In the genomic region with DNA sequence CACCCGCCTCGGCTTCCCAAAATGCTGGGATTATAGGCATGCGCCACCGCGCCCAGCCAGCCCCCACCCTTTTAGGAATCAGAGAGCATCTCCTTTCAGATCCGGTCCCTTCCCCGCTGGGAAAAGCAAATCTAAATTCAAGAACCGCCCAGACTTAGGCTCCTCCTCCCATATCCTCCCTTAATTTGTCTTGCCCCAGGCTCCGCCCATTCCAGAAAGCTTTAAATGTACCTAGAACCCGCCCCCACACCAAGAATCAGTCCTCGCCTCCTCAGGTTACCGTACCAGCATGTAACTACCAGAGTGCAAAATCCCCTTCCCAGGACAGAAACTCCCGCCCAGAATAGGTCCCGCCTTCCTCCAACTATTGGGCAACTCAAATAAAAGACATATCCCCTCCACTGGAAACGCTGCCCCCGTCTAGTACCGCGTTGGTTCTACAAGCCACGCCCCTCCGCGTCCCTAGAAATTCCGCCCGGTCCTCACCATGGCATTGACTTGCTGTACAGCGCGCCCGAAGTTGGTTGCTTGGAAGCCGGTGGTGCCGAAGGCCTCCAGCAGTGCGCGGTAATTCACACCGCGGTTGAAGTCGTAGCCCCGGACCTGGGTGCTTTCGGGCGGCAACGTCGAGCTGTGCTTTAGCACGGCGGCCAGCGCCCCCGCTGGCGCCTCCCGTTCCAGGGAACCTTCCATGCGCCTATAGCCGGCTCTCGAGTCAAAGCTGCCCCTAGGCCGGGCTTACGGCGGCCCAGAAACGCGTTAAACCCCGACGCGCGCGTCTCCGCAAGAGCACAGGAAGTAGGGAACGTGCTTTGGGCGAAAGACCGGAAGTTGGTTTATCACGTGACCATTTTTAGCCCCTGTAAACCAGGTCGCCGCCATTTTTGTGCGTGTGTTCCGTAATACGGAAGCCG, we compare ENCODE assay signal across 1 cellular context.
TF ChIP-seq lines count a peak whose summit lies in the region.

A gene (minus strand): TSS at position 807 of the 914 bp plus-strand sequence. CDS start 114 bp downstream, at position 693.

TF ChIP-seq in HEK293, 187 proteins besides CTCF, POLR2A, EP300 and RAD21 (continued from another document and continues in another):
- 0 out of 2 replicates have a peak, but pooled peaks have one; percentile 67 for TF ChIP-seq ZNF561 (tag by site-specific recombination; IDR thresholded peaks at IDR 0.05; ENCODE audit: borderline replicate concordance)
- no peak for TF ChIP-seq HOXD13 (CRISPR knock-in tag; IDR thresholded peaks at IDR 0.05; ENCODE audit: borderline replicate concordance)
- TF ChIP-seq ZNF140 (tag by site-specific recombination; IDR thresholded peaks at IDR 0.05) = no peak
- TF ChIP-seq, protein P1, sequence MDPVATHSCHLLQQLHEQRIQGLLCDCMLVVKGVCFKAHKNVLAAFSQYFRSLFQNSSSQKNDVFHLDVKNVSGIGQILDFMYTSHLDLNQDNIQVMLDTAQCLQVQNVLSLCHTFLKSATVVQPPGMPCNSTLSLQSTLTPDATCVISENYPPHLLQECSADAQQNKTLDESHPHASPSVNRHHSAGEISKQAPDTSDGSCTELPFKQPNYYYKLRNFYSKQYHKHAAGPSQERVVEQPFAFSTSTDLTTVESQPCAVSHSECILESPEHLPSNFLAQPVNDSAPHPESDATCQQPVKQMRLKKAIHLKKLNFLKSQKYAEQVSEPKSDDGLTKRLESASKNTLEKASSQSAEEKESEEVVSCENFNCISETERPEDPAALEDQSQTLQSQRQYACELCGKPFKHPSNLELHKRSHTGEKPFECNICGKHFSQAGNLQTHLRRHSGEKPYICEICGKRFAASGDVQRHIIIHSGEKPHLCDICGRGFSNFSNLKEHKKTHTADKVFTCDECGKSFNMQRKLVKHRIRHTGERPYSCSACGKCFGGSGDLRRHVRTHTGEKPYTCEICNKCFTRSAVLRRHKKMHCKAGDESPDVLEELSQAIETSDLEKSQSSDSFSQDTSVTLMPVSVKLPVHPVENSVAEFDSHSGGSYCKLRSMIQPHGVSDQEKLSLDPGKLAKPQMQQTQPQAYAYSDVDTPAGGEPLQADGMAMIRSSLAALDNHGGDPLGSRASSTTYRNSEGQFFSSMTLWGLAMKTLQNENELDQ (tag by site-specific recombination; IDR thresholded peaks at IDR 0.05; ENCODE audit: low read depth) = no peak
- peak; percentile 42; the same call in 1 of the 2 replicates for TF ChIP-seq ZNF843 (tag by site-specific recombination; IDR thresholded peaks at IDR 0.05)
- no peak for TF ChIP-seq SCRT2 (tag by site-specific recombination; IDR thresholded peaks at IDR 0.05)
- TF ChIP-seq, protein P2, sequence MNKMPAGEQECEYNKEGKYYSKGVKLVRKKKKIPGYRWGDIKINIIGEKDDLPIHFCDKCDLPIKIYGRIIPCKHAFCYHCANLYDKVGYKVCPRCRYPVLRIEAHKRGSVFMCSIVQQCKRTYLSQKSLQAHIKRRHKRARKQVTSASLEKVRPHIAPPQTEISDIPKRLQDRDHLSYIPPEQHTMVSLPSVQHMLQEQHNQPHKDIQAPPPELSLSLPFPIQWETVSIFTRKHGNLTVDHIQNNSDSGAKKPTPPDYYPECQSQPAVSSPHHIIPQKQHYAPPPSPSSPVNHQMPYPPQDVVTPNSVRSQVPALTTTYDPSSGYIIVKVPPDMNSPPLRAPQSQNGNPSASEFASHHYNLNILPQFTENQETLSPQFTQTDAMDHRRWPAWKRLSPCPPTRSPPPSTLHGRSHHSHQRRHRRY (tag by site-specific recombination; IDR thresholded peaks at IDR 0.05) = no peak
- TF ChIP-seq ZNF791 (tag by site-specific recombination; IDR thresholded peaks at IDR 0.05) = no peak
- no peak for TF ChIP-seq ZFP3 (tag by site-specific recombination; IDR thresholded peaks at IDR 0.05; ENCODE audit: low read depth)
- no peak for TF ChIP-seq GLIS2 (tag by site-specific recombination; IDR thresholded peaks at IDR 0.05)
- no peak for TF ChIP-seq MYNN (tag by site-specific recombination; IDR thresholded peaks at IDR 0.05; ENCODE audit: borderline replicate concordance)
- no peak for TF ChIP-seq ZNF626 (tag by site-specific recombination; IDR thresholded peaks at IDR 0.05)
- no peak for TF ChIP-seq ZNF223 (tag by site-specific recombination; IDR thresholded peaks at IDR 0.05)
- TF ChIP-seq ZNF239 (tag by site-specific recombination; IDR thresholded peaks at IDR 0.05) = no peak
- no peak for TF ChIP-seq ZNF747 (tag by site-specific recombination; IDR thresholded peaks at IDR 0.05)
- no peak for TF ChIP-seq ZNF121 (tag by site-specific recombination; IDR thresholded peaks at IDR 0.05)
- peak; percentile 70; the same call in 1 of the 2 replicates for TF ChIP-seq ZNF184 (tag by site-specific recombination; IDR thresholded peaks at IDR 0.05)
- no peak for TF ChIP-seq ZNF274 (IDR thresholded peaks at IDR 0.05; ENCODE audit: low read length)
- TF ChIP-seq ZNF274 (tag by site-specific recombination; IDR thresholded peaks at IDR 0.05; ENCODE audit: borderline replicate concordance) = no peak
- TF ChIP-seq ZNF585B (tag by site-specific recombination; IDR thresholded peaks at IDR 0.05) = no peak
- no peak for TF ChIP-seq SETDB1 (IDR thresholded peaks at IDR 0.05; ENCODE audit: insufficient read length, low read length)
- TF ChIP-seq ZNF670 (tag by site-specific recombination; IDR thresholded peaks at IDR 0.05; ENCODE audit: low read depth) = no peak
- peak; percentile 48; the same call in 1 of the 2 replicates for TF ChIP-seq ZBTB7A (tag by site-specific recombination; IDR thresholded peaks at IDR 0.05; ENCODE audit: low read depth)
- peak; percentile 92 for TF ChIP-seq ZNF335 (tag by site-specific recombination; conservative IDR thresholded peaks at IDR 0.05)
- TF ChIP-seq ZNF221 (tag by site-specific recombination; IDR thresholded peaks at IDR 0.05; ENCODE audit: borderline replicate concordance) = no peak
- TF ChIP-seq WT1 (tag by site-specific recombination; IDR thresholded peaks at IDR 0.05) = peak; percentile 47
- TF ChIP-seq ZFHX2 (tag by site-specific recombination; conservative IDR thresholded peaks at IDR 0.05) = peak; percentile 60
- TF ChIP-seq, protein P3, sequence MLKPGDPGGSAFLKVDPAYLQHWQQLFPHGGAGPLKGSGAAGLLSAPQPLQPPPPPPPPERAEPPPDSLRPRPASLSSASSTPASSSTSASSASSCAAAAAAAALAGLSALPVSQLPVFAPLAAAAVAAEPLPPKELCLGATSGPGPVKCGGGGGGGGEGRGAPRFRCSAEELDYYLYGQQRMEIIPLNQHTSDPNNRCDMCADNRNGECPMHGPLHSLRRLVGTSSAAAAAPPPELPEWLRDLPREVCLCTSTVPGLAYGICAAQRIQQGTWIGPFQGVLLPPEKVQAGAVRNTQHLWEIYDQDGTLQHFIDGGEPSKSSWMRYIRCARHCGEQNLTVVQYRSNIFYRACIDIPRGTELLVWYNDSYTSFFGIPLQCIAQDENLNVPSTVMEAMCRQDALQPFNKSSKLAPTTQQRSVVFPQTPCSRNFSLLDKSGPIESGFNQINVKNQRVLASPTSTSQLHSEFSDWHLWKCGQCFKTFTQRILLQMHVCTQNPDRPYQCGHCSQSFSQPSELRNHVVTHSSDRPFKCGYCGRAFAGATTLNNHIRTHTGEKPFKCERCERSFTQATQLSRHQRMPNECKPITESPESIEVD (tag by site-specific recombination; IDR thresholded peaks at IDR 0.05) = no peak
- no peak for TF ChIP-seq ZNF302 (tag by site-specific recombination; IDR thresholded peaks at IDR 0.05; ENCODE audit: low read depth)
- TF ChIP-seq KLF10 (tag by site-specific recombination; IDR thresholded peaks at IDR 0.05) = peak; percentile 59
- TF ChIP-seq ZNF521 (tag by site-specific recombination; IDR thresholded peaks at IDR 0.05) = no peak
- no peak for TF ChIP-seq ZNF544 (tag by site-specific recombination; IDR thresholded peaks at IDR 0.05)
- no peak; the same call in 1 of the 2 replicates for TF ChIP-seq ZIC2 (tag by site-specific recombination; IDR thresholded peaks at IDR 0.05)
- TF ChIP-seq ZBTB21 (tag by site-specific recombination; IDR thresholded peaks at IDR 0.05) = peak; percentile 69
- TF ChIP-seq, protein P4, sequence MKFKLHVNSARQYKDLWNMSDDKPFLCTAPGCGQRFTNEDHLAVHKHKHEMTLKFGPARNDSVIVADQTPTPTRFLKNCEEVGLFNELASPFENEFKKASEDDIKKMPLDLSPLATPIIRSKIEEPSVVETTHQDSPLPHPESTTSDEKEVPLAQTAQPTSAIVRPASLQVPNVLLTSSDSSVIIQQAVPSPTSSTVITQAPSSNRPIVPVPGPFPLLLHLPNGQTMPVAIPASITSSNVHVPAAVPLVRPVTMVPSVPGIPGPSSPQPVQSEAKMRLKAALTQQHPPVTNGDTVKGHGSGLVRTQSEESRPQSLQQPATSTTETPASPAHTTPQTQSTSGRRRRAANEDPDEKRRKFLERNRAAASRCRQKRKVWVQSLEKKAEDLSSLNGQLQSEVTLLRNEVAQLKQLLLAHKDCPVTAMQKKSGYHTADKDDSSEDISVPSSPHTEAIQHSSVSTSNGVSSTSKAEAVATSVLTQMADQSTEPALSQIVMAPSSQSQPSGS (tag by site-specific recombination; IDR thresholded peaks at IDR 0.05; ENCODE audit: low read depth) = no peak
- peak; percentile 81 for TF ChIP-seq IKZF3 (tag by site-specific recombination; IDR thresholded peaks at IDR 0.05)
- peak; percentile 75; the same call in 1 of the 2 replicates for TF ChIP-seq ZNF394 (tag by site-specific recombination; IDR thresholded peaks at IDR 0.05; ENCODE audit: borderline replicate concordance)
- peak; percentile 45; the same call in 1 of the 2 replicates for TF ChIP-seq ZNF324 (tag by site-specific recombination; IDR thresholded peaks at IDR 0.05)
- peak; percentile 63; the same call in 1 of the 2 replicates for TF ChIP-seq ZNF501 (tag by site-specific recombination; IDR thresholded peaks at IDR 0.05)
- TF ChIP-seq ZNF830 (tag by site-specific recombination; IDR thresholded peaks at IDR 0.05; ENCODE audit: low read depth) = no peak
- TF ChIP-seq, protein P5, sequence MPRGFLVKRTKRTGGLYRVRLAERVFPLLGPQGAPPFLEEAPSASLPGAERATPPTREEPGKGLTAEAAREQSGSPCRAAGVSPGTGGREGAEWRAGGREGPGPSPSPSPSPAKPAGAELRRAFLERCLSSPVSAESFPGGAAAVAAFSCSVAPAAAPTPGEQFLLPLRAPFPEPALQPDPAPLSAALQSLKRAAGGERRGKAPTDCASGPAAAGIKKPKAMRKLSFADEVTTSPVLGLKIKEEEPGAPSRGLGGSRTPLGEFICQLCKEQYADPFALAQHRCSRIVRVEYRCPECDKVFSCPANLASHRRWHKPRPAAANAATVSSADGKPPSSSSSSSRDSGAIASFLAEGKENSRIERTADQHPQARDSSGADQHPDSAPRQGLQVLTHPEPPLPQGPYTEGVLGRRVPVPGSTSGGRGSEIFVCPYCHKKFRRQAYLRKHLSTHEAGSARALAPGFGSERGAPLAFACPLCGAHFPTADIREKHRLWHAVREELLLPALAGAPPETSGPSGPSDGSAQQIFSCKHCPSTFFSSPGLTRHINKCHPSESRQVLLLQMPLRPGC (tag by site-specific recombination; IDR thresholded peaks at IDR 0.05) = peak; percentile 53; the same call in 1 of the 2 replicates
- peak; percentile 19; the same call in 1 of the 2 replicates for TF ChIP-seq ZFP69B (tag by site-specific recombination; IDR thresholded peaks at IDR 0.05)
- no peak for TF ChIP-seq ZNF549 (tag by site-specific recombination; IDR thresholded peaks at IDR 0.05)
- TF ChIP-seq, protein P6, sequence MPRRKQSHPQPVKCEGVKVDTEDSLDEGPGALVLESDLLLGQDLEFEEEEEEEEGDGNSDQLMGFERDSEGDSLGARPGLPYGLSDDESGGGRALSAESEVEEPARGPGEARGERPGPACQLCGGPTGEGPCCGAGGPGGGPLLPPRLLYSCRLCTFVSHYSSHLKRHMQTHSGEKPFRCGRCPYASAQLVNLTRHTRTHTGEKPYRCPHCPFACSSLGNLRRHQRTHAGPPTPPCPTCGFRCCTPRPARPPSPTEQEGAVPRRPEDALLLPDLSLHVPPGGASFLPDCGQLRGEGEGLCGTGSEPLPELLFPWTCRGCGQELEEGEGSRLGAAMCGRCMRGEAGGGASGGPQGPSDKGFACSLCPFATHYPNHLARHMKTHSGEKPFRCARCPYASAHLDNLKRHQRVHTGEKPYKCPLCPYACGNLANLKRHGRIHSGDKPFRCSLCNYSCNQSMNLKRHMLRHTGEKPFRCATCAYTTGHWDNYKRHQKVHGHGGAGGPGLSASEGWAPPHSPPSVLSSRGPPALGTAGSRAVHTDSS (tag by site-specific recombination; IDR thresholded peaks at IDR 0.05) = no peak
- no peak for TF ChIP-seq PRDM1 (tag by site-specific recombination; IDR thresholded peaks at IDR 0.05)
- no peak for TF ChIP-seq ZNF530 (tag by site-specific recombination; IDR thresholded peaks at IDR 0.05; ENCODE audit: low read depth)
- no peak for TF ChIP-seq ZNF350 (tag by site-specific recombination; IDR thresholded peaks at IDR 0.05)
- TF ChIP-seq TCF7L2 (IDR thresholded peaks at IDR 0.05; ENCODE audit: borderline replicate concordance, low read depth, low read length) = no peak
- TF ChIP-seq, protein P7, sequence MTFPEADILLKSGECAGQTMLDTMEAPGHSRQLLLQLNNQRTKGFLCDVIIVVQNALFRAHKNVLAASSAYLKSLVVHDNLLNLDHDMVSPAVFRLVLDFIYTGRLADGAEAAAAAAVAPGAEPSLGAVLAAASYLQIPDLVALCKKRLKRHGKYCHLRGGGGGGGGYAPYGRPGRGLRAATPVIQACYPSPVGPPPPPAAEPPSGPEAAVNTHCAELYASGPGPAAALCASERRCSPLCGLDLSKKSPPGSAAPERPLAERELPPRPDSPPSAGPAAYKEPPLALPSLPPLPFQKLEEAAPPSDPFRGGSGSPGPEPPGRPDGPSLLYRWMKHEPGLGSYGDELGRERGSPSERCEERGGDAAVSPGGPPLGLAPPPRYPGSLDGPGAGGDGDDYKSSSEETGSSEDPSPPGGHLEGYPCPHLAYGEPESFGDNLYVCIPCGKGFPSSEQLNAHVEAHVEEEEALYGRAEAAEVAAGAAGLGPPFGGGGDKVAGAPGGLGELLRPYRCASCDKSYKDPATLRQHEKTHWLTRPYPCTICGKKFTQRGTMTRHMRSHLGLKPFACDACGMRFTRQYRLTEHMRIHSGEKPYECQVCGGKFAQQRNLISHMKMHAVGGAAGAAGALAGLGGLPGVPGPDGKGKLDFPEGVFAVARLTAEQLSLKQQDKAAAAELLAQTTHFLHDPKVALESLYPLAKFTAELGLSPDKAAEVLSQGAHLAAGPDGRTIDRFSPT (tag by site-specific recombination; IDR thresholded peaks at IDR 0.05) = peak; percentile 89
- no peak for TF ChIP-seq ZNF132 (tag by site-specific recombination; IDR thresholded peaks at IDR 0.05; ENCODE audit: borderline replicate concordance)
- TF ChIP-seq ZEB2 (tag by site-specific recombination; IDR thresholded peaks at IDR 0.05) = peak; percentile 95
- no peak for TF ChIP-seq ZNF157 (tag by site-specific recombination; IDR thresholded peaks at IDR 0.05)
- TF ChIP-seq KLF7 (tag by site-specific recombination; IDR thresholded peaks at IDR 0.05; ENCODE audit: borderline replicate concordance) = no peak
- TF ChIP-seq ZNF366 (tag by site-specific recombination; conservative IDR thresholded peaks at IDR 0.05) = peak; percentile 59
- TF ChIP-seq ZNF701 (tag by site-specific recombination; IDR thresholded peaks at IDR 0.05) = no peak
